ENCODE assay signal across 30 cellular contexts in the genomic region with DNA sequence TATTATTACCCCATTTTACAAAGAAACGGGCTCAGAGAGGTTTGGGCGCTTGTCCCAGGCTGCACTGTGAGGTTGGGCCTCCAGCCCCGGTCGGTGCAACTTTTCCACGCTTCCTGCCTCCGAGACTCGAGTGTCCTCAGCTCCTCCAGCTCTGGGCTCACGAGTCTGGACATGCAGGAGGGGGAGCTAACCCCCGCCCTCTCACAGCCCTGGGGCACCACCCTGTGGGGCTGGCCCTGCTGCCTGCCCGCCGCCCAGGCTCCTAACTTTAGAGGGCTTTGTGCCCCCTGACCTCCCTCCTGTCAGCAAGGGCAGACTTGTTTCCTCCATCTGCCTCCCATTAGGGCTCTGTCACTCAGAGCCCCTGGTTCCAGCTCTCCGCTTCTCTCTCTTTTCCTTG. TPM values are rescaled to one million over a fixed set of nuclear protein-coding genes. Genes with fewer than 3 reads are reported as not detected.
"Had no signal": no experiment of that assay in that cellular context is flagged by ENCODE, and none has a peak within 500 bp of the region (broad histone marks: within the 10 kb centered on the region; RNA-seq: fewer than 3 reads in every experiment).

No MANE protein-coding gene starts in this region.

- H3K9me3 ChIP-seq: esophagus muscularis mucosa, gastroesophageal sphincter, heart left ventricle, neutrophil, sigmoid colon, testis, tibial artery had no signal

- H3K4me3 Mint-ChIP-seq: mesothelial cell of epicardium; nephron; stimulated activated memory B cell treated with anti-CD40 and anti-IgM and Interleukin-4, amounts not matched to agents 10 μg/mL and 1 μg/mL and 100 μg/mL, for 72 hours; type B pancreatic cell had no signal

- DNase-seq: dermis blood vessel endothelial cell; effector memory CD4-positive, alpha-beta T cell; foreskin keratinocyte; heart left ventricle; kidney; mesenchymal stem cell; naive thymus-derived CD4-positive, alpha-beta T cell; sigmoid colon; stimulated activated CD4-positive, alpha-beta T cell treated with anti-CD3 and anti-CD28 coated beads, Interleukin-4, amount 100 ng/mL, for 4 hours; stimulated activated naive CD8-positive, alpha-beta T cell treated with anti-CD3 and anti-CD28 coated beads, Interleukin-15, Interleukin-2, amounts not matched to agents 100 U/mL and 50 U/mL, for 24 hours; substantia nigra; testis; tibial artery had no signal

- H3K36me3 ChIP-seq: esophagus muscularis mucosa, gastroesophageal sphincter, heart left ventricle, neutrophil, sigmoid colon, tibial artery had no signal

- H2AFZ ChIP-seq: hepatocyte, parathyroid adenoma had no signal

- H3K9me3 Mint-ChIP-seq: naive thymus-derived CD4-positive, alpha-beta T cell; nephron; type B pancreatic cell had no signal

- H3K27ac ChIP-seq: coronary artery, esophagus muscularis mucosa, foreskin keratinocyte, gastroesophageal sphincter, heart left ventricle, hepatocyte, neutrophil, parathyroid adenoma, sigmoid colon, testis, tibial artery had no signal

- H3K36me3 Mint-ChIP-seq: mesothelial cell of epicardium; naive thymus-derived CD4-positive, alpha-beta T cell; stimulated activated memory B cell treated with anti-CD40 and anti-IgM and Interleukin-4, amounts not matched to agents 10 μg/mL and 1 μg/mL and 100 μg/mL, for 72 hours; type B pancreatic cell had no signal

- H3K4me1 ChIP-seq: foreskin keratinocyte, parathyroid adenoma, testis had no signal

- H3K9ac ChIP-seq: parathyroid adenoma had no signal

- H3K27me3 ChIP-seq: esophagus muscularis mucosa, foreskin keratinocyte, gastroesophageal sphincter, heart left ventricle, hepatocyte, sigmoid colon, testis, tibial artery had no signal

- H3K4me2 ChIP-seq: hepatocyte had no signal

- H3K27ac Mint-ChIP-seq: mesothelial cell of epicardium; nephron; progenitor cell of endocrine pancreas; stimulated activated memory B cell treated with anti-CD40 and anti-IgM and Interleukin-4, amounts not matched to agents 10 μg/mL and 1 μg/mL and 100 μg/mL, for 72 hours; type B pancreatic cell had no signal

- H3K4me3 ChIP-seq: coronary artery, esophagus muscularis mucosa, gastroesophageal sphincter, heart left ventricle, hepatocyte, sigmoid colon, testis, tibial artery had no signal

- ATAC-seq: foreskin keratinocyte; gastroesophageal sphincter; heart left ventricle; left lobe of liver; naive thymus-derived CD4-positive, alpha-beta T cell; stimulated activated memory B cell treated with anti-CD40 and anti-IgM and Interleukin-4, amounts not matched to agents 10 μg/mL and 1 μg/mL and 100 μg/mL, for 72 hours; stimulated activated naive CD8-positive, alpha-beta T cell treated with anti-CD3 and anti-CD28 coated beads, Interleukin-15, Interleukin-2, amounts not matched to agents 100 U/mL and 50 U/mL, for 24 hours had no signal

RNA-seq across cellular contexts. Expression of a gene that starts 19.2 kb away (rescaled TPM):
- total RNA-seq: foreskin keratinocyte, left lobe of liver had no signal
- polyA plus RNA-seq: naive thymus-derived CD4-positive, alpha-beta T cell had no signal

RNA-seq across cellular contexts. Expression of a gene that starts 25.4 kb away (rescaled TPM):
- total RNA-seq: dermis blood vessel endothelial cell; endothelial cell of umbilical vein; foreskin keratinocyte; heart left ventricle; hepatocyte; left lobe of liver; lower leg skin; lung microvascular endothelial cell; naive thymus-derived CD4-positive, alpha-beta T cell; skeletal muscle tissue; urinary bladder had no signal
- polyA plus RNA-seq: endothelial cell of umbilical vein; foreskin keratinocyte; heart left ventricle; hepatocyte; naive thymus-derived CD4-positive, alpha-beta T cell had no signal
